ENCODE assay signal across 1 cellular context in genomic region chr19:18118420-18119242, GRCh38.
TF ChIP-seq lines count a peak whose summit lies in the region.

No MANE protein-coding gene starts in this region.

TF ChIP-seq in endothelial cell of umbilical vein, 7 proteins besides CTCF, POLR2A, EP300 and RAD21 (continued from another document):
- TF ChIP-seq JUN (IDR thresholded peaks at IDR 0.05; ENCODE audit: borderline replicate concordance, insufficient read depth, insufficient read length, low read depth) = no peak
- no peak for TF ChIP-seq MYC (IDR thresholded peaks at IDR 0.05; ENCODE audit: low read depth, low read length)
- TF ChIP-seq POLR2AphosphoS5 (IDR thresholded peaks at IDR 0.05; ENCODE audit: insufficient read depth, low read depth, low read length) = no peak
- no peak for TF ChIP-seq EZH2 (IDR thresholded peaks at IDR 0.05; ENCODE audit: borderline replicate concordance, low read depth, low read length, severe bottlenecking)
- TF ChIP-seq GATA2 (IDR thresholded peaks at IDR 0.05; ENCODE audit: insufficient read depth, insufficient read length, low read depth, low read length) = no peak
- TF ChIP-seq MAX (IDR thresholded peaks at IDR 0.05; ENCODE audit: insufficient read depth, insufficient read length) = no peak
